ENCODE assay signal across 8 cellular contexts in the genomic region with DNA sequence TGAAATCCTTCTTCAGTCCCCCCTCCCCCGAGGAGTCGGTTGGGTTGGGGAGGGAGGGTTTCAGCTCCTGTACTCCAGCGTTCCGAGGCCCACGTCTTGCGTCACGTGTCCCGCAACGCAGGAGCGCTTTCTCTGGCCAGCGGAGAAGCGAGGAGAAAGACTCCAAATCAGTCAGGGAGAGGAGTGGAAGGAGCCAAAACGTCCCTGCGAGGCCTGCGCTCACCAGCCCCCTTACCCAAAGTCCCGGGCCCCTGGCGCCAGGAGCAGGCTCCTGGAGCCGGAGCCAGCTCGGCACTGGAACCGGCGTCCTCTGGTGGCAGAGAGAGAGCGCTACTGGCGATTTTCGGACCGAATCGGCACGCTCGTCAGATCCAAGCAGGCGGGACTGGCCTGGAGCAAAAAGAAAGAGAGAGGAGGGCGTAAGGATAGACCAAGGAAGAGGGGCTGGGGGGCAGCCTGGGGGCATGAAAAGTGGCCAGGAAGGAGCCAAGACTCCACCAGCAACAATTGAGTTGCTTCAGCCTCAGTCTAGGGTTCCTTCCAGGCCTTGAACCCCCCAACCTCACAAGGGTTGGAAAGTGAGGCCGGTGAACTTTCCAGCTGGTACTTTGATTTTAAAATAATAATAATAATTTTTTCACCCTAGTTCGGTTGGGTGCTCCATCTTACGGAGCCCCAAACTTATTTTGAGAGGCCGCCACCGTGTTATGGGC. TPM values are rescaled to one million over a fixed set of nuclear protein-coding genes. Genes with fewer than 3 reads are reported as not detected.
DNase-seq lines count a peak whose midpoint lies in the region; ATAC-seq, FAIRE-seq and TF ChIP-seq lines count a peak whose summit lies in the region.

A gene (plus strand): TSS at position 158 of the 713 bp plus-strand sequence.

- no peaks in the 10 kb centered on the region for H3K36me3 ChIP-seq in SK-N-SH (replicated peaks in 1 of 2; ENCODE audit: control insufficient read depth in 1 of 2, insufficient read depth in 2 of 2, low read length in 1 of 2)
- no peaks in the 10 kb centered on the region for H3K36me3 ChIP-seq in rectal smooth muscle tissue (ENCODE audit: control insufficient read depth, insufficient read depth, low read length)

- H3K9ac ChIP-seq in SK-N-SH = no peak within 1 kb of the TSS
- no peak within 1 kb of the TSS for H3K9ac ChIP-seq in rectal smooth muscle tissue (ENCODE audit: low read length)

- TF ChIP-seq POLR2A in GM12892 (IDR thresholded peaks at IDR 0.05; ENCODE audit: low read depth, low read length) = no peak

- peak; percentile 47 for TF ChIP-seq RAD21 in SK-N-SH (IDR thresholded peaks at IDR 0.05; ENCODE audit: low read length)

- H3K27ac ChIP-seq in SK-N-SH (ENCODE audit: low read depth in 2 of 2, low read length in 1 of 2) (no peak within 1 kb of the TSS), rectal smooth muscle tissue (ENCODE audit: low read depth, low read length) (no peak within 1 kb of the TSS)

- peak; percentile 74 for DNase-seq in SK-N-SH
- peak; percentile 80 for DNase-seq in astrocyte of the hippocampus (ENCODE audit: low read depth, low spot score)
- DNase-seq in hepatic stellate cell (ENCODE audit: low spot score) = peak; percentile 68
- no peak for DNase-seq in GM12892 (ENCODE audit: insufficient read length)

- peaks cover 29% of the 10 kb centered on the region for H3K79me2 ChIP-seq in SK-N-SH (ENCODE audit: insufficient read depth)

- H3K27me3 ChIP-seq in SK-N-SH (ENCODE audit: insufficient read depth) (peaks cover 4% of the 10 kb centered on the region; the same call in 1 of the 2 replicates), rectal smooth muscle tissue (ENCODE audit: control insufficient read depth, insufficient read depth, low read length) (peaks cover 15% of the 10 kb centered on the region)

- no peaks in the 10 kb centered on the region for H3K9me2 ChIP-seq in SK-N-SH

- H3K9me3 ChIP-seq in SK-N-SH = no peaks in the 10 kb centered on the region

- H3F3A ChIP-seq in SK-N-SH (replicated peaks; ENCODE audit: insufficient read depth) = no peaks in the 10 kb centered on the region

- no peak for FAIRE-seq in GM12892 (lab: Jason Lieb, UNC)

- ATAC-seq in GM18868 (IDR thresholded peaks at IDR 0.05; ENCODE audit: unreplicated experiment) (peak; percentile 47), HG02678 (IDR thresholded peaks at IDR 0.05; ENCODE audit: unreplicated experiment) (no peak), HG03139 (IDR thresholded peaks at IDR 0.05; ENCODE audit: unreplicated experiment) (no peak)

- POLR2A ChIA-PET in SK-N-SH (lab: Yijun Ruan, JAX) = no interaction called here

- peak within 1 kb of the TSS; percentile 41; the same call in 1 of the 2 replicates for H3K4me2 ChIP-seq in SK-N-SH

- TF ChIP-seq CTCF in SK-N-SH (IDR thresholded peaks at IDR 0.05) = peak; percentile 59

- 46% methylated on average over 28 of the region's 35 CpGs for WGBS in SK-N-SH (ENCODE audit: low lambda C conversion rate)

- H2AFZ ChIP-seq in SK-N-SH (ENCODE audit: low read depth) = no peak within 1 kb of the TSS

- H3K4me3 ChIP-seq in SK-N-SH (ENCODE audit: low read depth in 2 of 2, low read length in 1 of 2) (peak within 1 kb of the TSS; percentile 37 to 47; a peak in 2 of 4 replicates), rectal smooth muscle tissue (ENCODE audit: low read length) (peak within 1 kb of the TSS; percentile 59)

- CTCF ChIA-PET in SK-N-SH (lab: Yijun Ruan, JAX) = interaction anchor here (0.6 to 3.1 kb wide), 19 partner anchors 11 to 623 kb away, joined by 3 to 16 read pairs (median 4); a partner anchor contains a TSS

- H4K20me1 ChIP-seq in SK-N-SH (ENCODE audit: insufficient read depth) = no peaks in the 10 kb centered on the region

- peaks cover 0 to 23% of the 10 kb centered on the region in 2 experiments; a peak in 1 of 4 replicates for H3K4me1 ChIP-seq in SK-N-SH (ENCODE audit: control insufficient read depth in 1 of 2, insufficient read depth in 2 of 2, low read depth in 1 of 2, low read length in 1 of 2)
- no peaks in the 10 kb centered on the region for H3K4me1 ChIP-seq in rectal smooth muscle tissue (ENCODE audit: control insufficient read depth, insufficient read depth, low read length)

- no peak for TF ChIP-seq EP300 in SK-N-SH (IDR thresholded peaks at IDR 0.05; ENCODE audit: borderline replicate concordance in 1 of 2, low read depth in 1 of 2, low read length in 1 of 2)

TF ChIP-seq in SK-N-SH, 30 proteins besides CTCF, POLR2A, EP300 and RAD21:
- TF ChIP-seq CHD2 (IDR thresholded peaks at IDR 0.05; ENCODE audit: low read length, partially characterized antibody) = no peak
- TF ChIP-seq FOSL2 (IDR thresholded peaks at IDR 0.05; ENCODE audit: borderline replicate concordance, low read depth) = no peak
- TF ChIP-seq, protein P1, sequence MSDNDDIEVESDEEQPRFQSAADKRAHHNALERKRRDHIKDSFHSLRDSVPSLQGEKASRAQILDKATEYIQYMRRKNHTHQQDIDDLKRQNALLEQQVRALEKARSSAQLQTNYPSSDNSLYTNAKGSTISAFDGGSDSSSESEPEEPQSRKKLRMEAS (IDR thresholded peaks at IDR 0.05; ENCODE audit: low read depth) = no peak
- TF ChIP-seq JUND (IDR thresholded peaks at IDR 0.05) = no peak
- TF ChIP-seq YY1 (IDR thresholded peaks at IDR 0.05; ENCODE audit: low read depth) = no peak
- TF ChIP-seq NFIC (IDR thresholded peaks at IDR 0.05; ENCODE audit: borderline replicate concordance) = no peak
- no peak for TF ChIP-seq RXRA (IDR thresholded peaks at IDR 0.05; ENCODE audit: borderline replicate concordance, low read depth)
- TF ChIP-seq, protein P2, sequence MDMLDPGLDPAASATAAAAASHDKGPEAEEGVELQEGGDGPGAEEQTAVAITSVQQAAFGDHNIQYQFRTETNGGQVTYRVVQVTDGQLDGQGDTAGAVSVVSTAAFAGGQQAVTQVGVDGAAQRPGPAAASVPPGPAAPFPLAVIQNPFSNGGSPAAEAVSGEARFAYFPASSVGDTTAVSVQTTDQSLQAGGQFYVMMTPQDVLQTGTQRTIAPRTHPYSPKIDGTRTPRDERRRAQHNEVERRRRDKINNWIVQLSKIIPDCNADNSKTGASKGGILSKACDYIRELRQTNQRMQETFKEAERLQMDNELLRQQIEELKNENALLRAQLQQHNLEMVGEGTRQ (IDR thresholded peaks at IDR 0.05; ENCODE audit: borderline replicate concordance, low read depth, low read length) = no peak
- TF ChIP-seq FOXM1 (IDR thresholded peaks at IDR 0.05; ENCODE audit: low read depth) = no peak
- no peak for TF ChIP-seq TEAD4 (IDR thresholded peaks at IDR 0.05; ENCODE audit: borderline replicate concordance, insufficient read depth)
- no peak for TF ChIP-seq RCOR1 (IDR thresholded peaks at IDR 0.05; ENCODE audit: low read length)
- TF ChIP-seq, protein P3, sequence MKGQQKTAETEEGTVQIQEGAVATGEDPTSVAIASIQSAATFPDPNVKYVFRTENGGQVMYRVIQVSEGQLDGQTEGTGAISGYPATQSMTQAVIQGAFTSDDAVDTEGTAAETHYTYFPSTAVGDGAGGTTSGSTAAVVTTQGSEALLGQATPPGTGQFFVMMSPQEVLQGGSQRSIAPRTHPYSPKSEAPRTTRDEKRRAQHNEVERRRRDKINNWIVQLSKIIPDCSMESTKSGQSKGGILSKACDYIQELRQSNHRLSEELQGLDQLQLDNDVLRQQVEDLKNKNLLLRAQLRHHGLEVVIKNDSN (IDR thresholded peaks at IDR 0.05; ENCODE audit: borderline replicate concordance, low read depth) = peak; percentile 82
- TF ChIP-seq, protein P4, sequence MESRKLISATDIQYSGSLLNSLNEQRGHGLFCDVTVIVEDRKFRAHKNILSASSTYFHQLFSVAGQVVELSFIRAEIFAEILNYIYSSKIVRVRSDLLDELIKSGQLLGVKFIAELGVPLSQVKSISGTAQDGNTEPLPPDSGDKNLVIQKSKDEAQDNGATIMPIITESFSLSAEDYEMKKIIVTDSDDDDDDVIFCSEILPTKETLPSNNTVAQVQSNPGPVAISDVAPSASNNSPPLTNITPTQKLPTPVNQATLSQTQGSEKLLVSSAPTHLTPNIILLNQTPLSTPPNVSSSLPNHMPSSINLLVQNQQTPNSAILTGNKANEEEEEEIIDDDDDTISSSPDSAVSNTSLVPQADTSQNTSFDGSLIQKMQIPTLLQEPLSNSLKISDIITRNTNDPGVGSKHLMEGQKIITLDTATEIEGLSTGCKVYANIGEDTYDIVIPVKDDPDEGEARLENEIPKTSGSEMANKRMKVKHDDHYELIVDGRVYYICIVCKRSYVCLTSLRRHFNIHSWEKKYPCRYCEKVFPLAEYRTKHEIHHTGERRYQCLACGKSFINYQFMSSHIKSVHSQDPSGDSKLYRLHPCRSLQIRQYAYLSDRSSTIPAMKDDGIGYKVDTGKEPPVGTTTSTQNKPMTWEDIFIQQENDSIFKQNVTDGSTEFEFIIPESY (IDR thresholded peaks at IDR 0.05; ENCODE audit: borderline replicate concordance, low read depth) = no peak
- no peak for TF ChIP-seq SIN3A (IDR thresholded peaks at IDR 0.05; ENCODE audit: borderline replicate concordance, low read depth, low read length)
- TF ChIP-seq, protein P5, sequence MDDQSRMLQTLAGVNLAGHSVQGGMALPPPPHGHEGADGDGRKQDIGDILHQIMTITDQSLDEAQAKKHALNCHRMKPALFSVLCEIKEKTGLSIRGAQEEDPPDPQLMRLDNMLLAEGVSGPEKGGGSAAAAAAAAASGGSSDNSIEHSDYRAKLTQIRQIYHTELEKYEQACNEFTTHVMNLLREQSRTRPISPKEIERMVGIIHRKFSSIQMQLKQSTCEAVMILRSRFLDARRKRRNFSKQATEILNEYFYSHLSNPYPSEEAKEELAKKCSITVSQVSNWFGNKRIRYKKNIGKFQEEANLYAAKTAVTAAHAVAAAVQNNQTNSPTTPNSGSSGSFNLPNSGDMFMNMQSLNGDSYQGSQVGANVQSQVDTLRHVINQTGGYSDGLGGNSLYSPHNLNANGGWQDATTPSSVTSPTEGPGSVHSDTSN (IDR thresholded peaks at IDR 0.05) = no peak
- TF ChIP-seq SMC3 (IDR thresholded peaks at IDR 0.05; ENCODE audit: low read depth, low read length) = peak; percentile 58

RNA-seq across cellular contexts. Expression of the gene that starts here (rescaled TPM):
- 1,011 and 1,562 TPM in 2 replicates for polyA plus RNA-seq in SK-N-SH (2012; rRNA removed)
- 1,261 and 1,880 TPM in 2 replicates for polyA plus RNA-seq in SK-N-SH (2012; cell fraction: cytosol; rRNA removed)
- polyA plus RNA-seq in SK-N-SH (2012; cell fraction: nucleus; rRNA removed) = 1,323 and 1,902 TPM in 2 replicates
- 586 TPM for polyA plus RNA-seq in GM12892 (2012; ENCODE audit: missing spikeins)
